1 cellular context compared by ENCODE assay signal in genomic region chr10:96619120-96619519, GRCh38.
TF ChIP-seq lines count a peak whose summit lies in the region.

No MANE protein-coding gene starts in this region.

TF ChIP-seq in HepG2, 621 proteins besides CTCF, POLR2A, EP300 and RAD21 (continued from another document):
- TF ChIP-seq PHB2 (IDR thresholded peaks at IDR 0.05; ENCODE audit: partially characterized antibody), result no peak
- TF ChIP-seq ZNF772 (CRISPR knock-in tag; IDR thresholded peaks at IDR 0.05), result no peak
- no peak for TF ChIP-seq TARDBP (CRISPR knock-in tag; IDR thresholded peaks at IDR 0.05)
- TF ChIP-seq HMG20B (CRISPR knock-in tag; conservative IDR thresholded peaks at IDR 0.05), result no peak
- TF ChIP-seq NFRKB (IDR thresholded peaks at IDR 0.05), result no peak
